29 cellular contexts compared by ENCODE assay signal in the genomic region with DNA sequence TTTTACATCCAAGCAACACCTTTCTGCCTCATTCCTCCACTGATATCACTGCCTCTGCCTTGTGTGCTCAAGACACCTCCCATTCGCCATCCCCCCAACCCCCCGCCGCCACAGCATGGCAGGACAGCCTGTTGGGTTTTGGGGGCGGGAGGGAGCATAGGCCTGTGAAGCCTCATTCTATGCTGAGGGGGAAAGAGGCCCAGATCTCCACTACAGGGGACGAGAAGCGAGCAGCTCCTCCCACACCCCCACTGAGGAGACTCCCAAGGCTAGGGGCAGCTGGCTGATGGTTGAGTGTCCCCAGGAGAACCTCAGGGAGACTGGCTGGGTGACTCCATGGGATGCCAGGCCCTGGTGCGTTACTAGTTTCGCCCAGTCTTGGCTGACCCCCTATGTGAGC.
"Had no signal": no experiment of that assay in that cellular context is flagged by ENCODE, and none has a peak within 500 bp of the region (broad histone marks: within the 10 kb centered on the region; RNA-seq: fewer than 3 reads in every experiment).

No MANE protein-coding gene starts in this region.

- H3K27ac ChIP-seq: ascending aorta, cardiac muscle cell, colonic mucosa, gastrocnemius medialis, left lung, lower lobe of right lung, neural progenitor cell, right atrium auricular region, testis, VCaP had no signal

- H3K27me3 ChIP-seq: ascending aorta, cardiac muscle cell, colonic mucosa, gastrocnemius medialis, neural progenitor cell, right atrium auricular region, testis had no signal

- ATAC-seq: activated CD4-positive, CD25-positive, alpha-beta regulatory T cell treated with anti-CD3 and anti-CD28 coated beads, Interleukin-2, amount 50 U/mL, for 24 hours; gastrocnemius medialis; left lung; lower lobe of right lung; natural killer cell; stimulated activated naive CD8-positive, alpha-beta T cell treated with anti-CD3 and anti-CD28 coated beads, Interleukin-15, Interleukin-2, amounts not matched to agents 100 U/mL and 50 U/mL, for 24 hours had no signal

- H3K9me3 ChIP-seq: ascending aorta, colonic mucosa, gastrocnemius medialis, lower lobe of right lung, right atrium auricular region, testis had no signal

- DNase-seq: activated CD4-positive, alpha-beta T cell treated with anti-CD3 and anti-CD28 coated beads for 48 hours; activated CD4-positive, alpha-beta T cell treated with anti-CD3 and anti-CD28 coated beads, Interleukin-2, amount 50 U/mL, for 48 hours; activated CD8-positive, alpha-beta memory T cell treated with anti-CD3 and anti-CD28 coated beads for 24 hours; activated gamma-delta T cell; activated naive CD4-positive, alpha-beta T cell treated with anti-CD3 and anti-CD28 coated beads, Interleukin-2, amount 10 ng/mL, durations not matched to agents 7 days and 5 days; activated naive CD8-positive, alpha-beta T cell treated with anti-CD3 and anti-CD28 coated beads, Interleukin-2, amount 10 ng/mL, durations not matched to agents 7 days and 5 days; activated T-cell treated with anti-CD3 and anti-CD28 coated beads, Interleukin-2, amount 50 U/mL, for 1 hour; cerebellar nuclear complex; colonic mucosa; effector CD8-positive, alpha-beta T cell; gastrocnemius medialis; glutamatergic neuron; left lung; lower lobe of right lung; mesenchymal stem cell; natural killer cell; stimulated activated CD4-positive, alpha-beta T cell treated with anti-CD3 and anti-CD28 coated beads, Interleukin-2, amount 100 ng/mL, for 48 hours; stimulated activated naive CD8-positive, alpha-beta T cell treated with anti-CD3 and anti-CD28 coated beads, Interleukin-15, Interleukin-2, amounts not matched to agents 100 U/mL and 50 U/mL, for 24 hours; testis; trophoblast cell had no signal

- H2AFZ ChIP-seq: neural progenitor cell had no signal

- H3K4me2 ChIP-seq: neural progenitor cell had no signal

- H3K9ac ChIP-seq: neural progenitor cell had no signal

- FAIRE-seq: islet of Langerhans, TTC549, urothelium cell line had no signal

- H3K4me1 ChIP-seq: ascending aorta, colonic mucosa, left lung, right atrium auricular region, testis had no signal

- H3K4me3 ChIP-seq: ascending aorta, cardiac muscle cell, colonic mucosa, gastrocnemius medialis, left lung, lower lobe of right lung, neural progenitor cell, right atrium auricular region, testis had no signal

- H3K36me3 ChIP-seq: ascending aorta, cardiac muscle cell, colonic mucosa, gastrocnemius medialis, left lung, lower lobe of right lung, neural progenitor cell, right atrium auricular region had no signal
